Comparison of ENCODE assay signal across 17 cellular contexts in genomic region chr15:36748743-36749142, GRCh38.
A peak's percentile ranks its signal among the peaks of the same experiment; 100 is the strongest.
DNase-seq lines count a peak whose midpoint lies in the region; ATAC-seq and TF ChIP-seq lines count a peak whose summit lies in the region.
"Had no signal": no experiment of that assay in that cellular context is flagged by ENCODE, and none has a peak within 500 bp of the region (broad histone marks: within the 10 kb centered on the region; RNA-seq: fewer than 3 reads in every experiment).

No MANE protein-coding gene starts in this region.

- H3K27ac Mint-ChIP-seq in WTC11 (0 out of 2 replicates have a peak overlapping the region, but pooled peaks have one; percentile 25), mesothelial cell of epicardium (peak overlapping the region; percentile 66)
- H3K27ac Mint-ChIP-seq: B cell; CD8-positive, alpha-beta T cell; IgD-negative memory B cell had no signal

- ATAC-seq in WTC11 (no peak), HG02623 (IDR thresholded peaks at IDR 0.05; ENCODE audit: unreplicated experiment) (no peak)
- ATAC-seq: CD8-positive, alpha-beta T cell; GM12878 had no signal

- H3K9me3 Mint-ChIP-seq in WTC11 = peaks cover 4% of the 10 kb centered on the region; the same call in 1 of the 2 replicates
- peaks cover 8% of the 10 kb centered on the region for H3K9me3 Mint-ChIP-seq in mesothelial cell of epicardium

- TF ChIP-seq CTCF in WTC11 (IDR thresholded peaks at IDR 0.05) = no peak
- no peak for TF ChIP-seq CTCF in fibroblast of villous mesenchyme (IDR thresholded peaks at IDR 0.05; ENCODE audit: insufficient read depth, low read depth, low read length)
- no peak for TF ChIP-seq CTCF in mesothelial cell of epicardium (IDR thresholded peaks at IDR 0.05; ENCODE audit: unreplicated experiment)

- no peak for DNase-seq in WTC11 (ENCODE audit: low spot score)
- DNase-seq in fibroblast of villous mesenchyme (ENCODE audit: low read depth) = peak; percentile 66
- DNase-seq in mesothelial cell of epicardium (ENCODE audit: low spot score in 2 of 2, unreplicated experiment in 2 of 2) = no peak
- no peak for DNase-seq in COLO829 (ENCODE audit: low spot score)
- no peak for DNase-seq in stimulated activated CD4-positive, alpha-beta T cell treated with anti-CD3 and anti-CD28 coated beads, Interleukin-4, amount 100 ng/mL, for 4 hours
- DNase-seq: CD8-positive, alpha-beta T cell; COR-L47; DMS 273 treated with DMSO at 0.1 percent for 48 hours; DMS53; DND-41; EL; HCEC 1CT had no signal

- H3K4me3 ChIP-seq in fibroblast of villous mesenchyme (ENCODE audit: low read depth, low read length) = no peak overlapping the region
- H3K4me3 ChIP-seq: BLaER1 treated with 17β-estradiol and CSF1 and Interleukin-3, amounts not matched to agents 10 nM and 100 nM; GM12878 had no signal

- H3K36me3 Mint-ChIP-seq in WTC11 (no peaks in the 10 kb centered on the region), mesothelial cell of epicardium (peaks cover 46% of the 10 kb centered on the region)

- no peaks in the 10 kb centered on the region for H3K27me3 Mint-ChIP-seq in WTC11 (ENCODE audit: low read depth)
- no peaks in the 10 kb centered on the region for H3K27me3 Mint-ChIP-seq in mesothelial cell of epicardium (ENCODE audit: low read depth)
- H3K27me3 Mint-ChIP-seq: B cell, IgD-negative memory B cell had no signal

- H3K4me3 Mint-ChIP-seq in WTC11 (no peak overlapping the region), mesothelial cell of epicardium (no peak overlapping the region)
- H3K4me3 Mint-ChIP-seq: B cell; CD8-positive, alpha-beta T cell; IgD-negative memory B cell had no signal

- POLR2A ChIA-PET in WTC11 (lab: Charles Lee) = no interaction called here

- CTCF ChIA-PET in WTC11 (lab: Charles Lee) = no interaction called here

- H3K4me1 Mint-ChIP-seq in WTC11 = peaks cover 29% of the 10 kb centered on the region
- peaks cover 19% of the 10 kb centered on the region for H3K4me1 Mint-ChIP-seq in mesothelial cell of epicardium
- H3K4me1 Mint-ChIP-seq: B cell, IgD-negative memory B cell had no signal

TF ChIP-seq in WTC11, 78 proteins besides CTCF, POLR2A, EP300 and RAD21 (continues in another document):
- TF ChIP-seq STAT6 (CRISPR knock-in tag; conservative IDR thresholded peaks at IDR 0.05; ENCODE audit: low read depth) = no peak
- no peak for TF ChIP-seq ATF3 (CRISPR knock-in tag; conservative IDR thresholded peaks at IDR 0.05)
- no peak for TF ChIP-seq EMX1 (CRISPR knock-in tag; IDR thresholded peaks at IDR 0.05)
- no peak for TF ChIP-seq HMGA2 (CRISPR knock-in tag; IDR thresholded peaks at IDR 0.05)
- no peak for TF ChIP-seq NR2C2 (CRISPR knock-in tag; IDR thresholded peaks at IDR 0.05)
- TF ChIP-seq TEAD4 (CRISPR knock-in tag; IDR thresholded peaks at IDR 0.05) = no peak
- no peak for TF ChIP-seq USF2 (CRISPR knock-in tag; IDR thresholded peaks at IDR 0.05)
- TF ChIP-seq ZNF396 (CRISPR knock-in tag; IDR thresholded peaks at IDR 0.05; ENCODE audit: borderline replicate concordance) = no peak
- TF ChIP-seq ZNF532 (CRISPR knock-in tag; IDR thresholded peaks at IDR 0.05; ENCODE audit: borderline replicate concordance) = no peak
- no peak for TF ChIP-seq E2F4 (CRISPR knock-in tag; IDR thresholded peaks at IDR 0.05; ENCODE audit: borderline replicate concordance, low read depth)
- no peak for TF ChIP-seq ETV6 (CRISPR knock-in tag; IDR thresholded peaks at IDR 0.05)
- no peak for TF ChIP-seq NR3C1 (CRISPR knock-in tag; conservative IDR thresholded peaks at IDR 0.05; ENCODE audit: low read depth)
- TF ChIP-seq HMGXB4 (CRISPR knock-in tag; IDR thresholded peaks at IDR 0.05) = no peak
- TF ChIP-seq NFE2L1 (CRISPR knock-in tag; IDR thresholded peaks at IDR 0.05) = no peak
- TF ChIP-seq SP1 (CRISPR knock-in tag; conservative IDR thresholded peaks at IDR 0.05) = no peak
- no peak for TF ChIP-seq RELA (CRISPR knock-in tag; IDR thresholded peaks at IDR 0.05; ENCODE audit: borderline replicate concordance)
